ENCODE assay signal across 1 cellular context in the genomic region with DNA sequence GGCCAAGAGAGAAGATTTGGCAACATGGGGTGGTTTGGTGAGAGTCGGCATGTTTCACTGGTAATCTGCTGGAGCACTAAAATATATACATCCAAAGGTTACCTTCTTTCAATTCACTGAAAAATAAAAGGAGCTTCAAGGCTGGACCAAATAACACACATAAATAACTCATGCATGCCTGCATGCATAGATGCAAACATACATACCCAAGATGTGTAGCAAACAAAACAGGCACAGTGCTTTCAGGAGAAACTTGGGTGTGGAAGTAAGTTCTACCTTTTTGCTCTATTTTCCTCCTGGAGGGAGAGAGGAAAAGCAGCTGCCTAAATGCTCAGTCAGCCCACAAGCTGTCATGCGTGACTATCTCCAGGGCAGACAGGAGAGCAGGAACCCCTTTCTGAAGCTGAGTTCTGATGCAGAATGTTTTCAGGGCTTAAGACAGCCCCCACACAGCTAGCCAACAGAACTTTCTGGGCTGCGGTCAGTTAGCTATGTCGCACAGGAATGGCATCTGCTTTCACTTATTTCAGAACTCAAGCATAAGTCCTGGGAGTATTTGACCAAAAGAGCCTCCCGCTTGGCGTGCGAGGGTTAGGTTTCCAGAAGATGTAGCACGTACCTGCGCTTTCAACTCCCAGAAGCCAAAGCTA.
A peak's percentile ranks its signal among the peaks of the same experiment; 100 is the strongest.
TF ChIP-seq lines count a peak whose summit lies in the region.

No MANE protein-coding gene starts in this region.

TF ChIP-seq in IMR-90, 13 proteins besides CTCF, POLR2A, EP300 and RAD21 (continued from another document):
- TF ChIP-seq, protein P1, sequence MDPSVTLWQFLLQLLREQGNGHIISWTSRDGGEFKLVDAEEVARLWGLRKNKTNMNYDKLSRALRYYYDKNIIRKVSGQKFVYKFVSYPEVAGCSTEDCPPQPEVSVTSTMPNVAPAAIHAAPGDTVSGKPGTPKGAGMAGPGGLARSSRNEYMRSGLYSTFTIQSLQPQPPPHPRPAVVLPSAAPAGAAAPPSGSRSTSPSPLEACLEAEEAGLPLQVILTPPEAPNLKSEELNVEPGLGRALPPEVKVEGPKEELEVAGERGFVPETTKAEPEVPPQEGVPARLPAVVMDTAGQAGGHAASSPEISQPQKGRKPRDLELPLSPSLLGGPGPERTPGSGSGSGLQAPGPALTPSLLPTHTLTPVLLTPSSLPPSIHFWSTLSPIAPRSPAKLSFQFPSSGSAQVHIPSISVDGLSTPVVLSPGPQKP (IDR thresholded peaks at IDR 0.05; ENCODE audit: borderline replicate concordance, low read depth, low read length) = no peak
- TF ChIP-seq RFX5 (IDR thresholded peaks at IDR 0.05; ENCODE audit: low read depth, low read length) (no peak), MXI1 (IDR thresholded peaks at IDR 0.05; ENCODE audit: borderline replicate concordance, low read depth, low read length) (0 out of 2 replicates have a peak, but pooled peaks have one; percentile 35), FOS (IDR thresholded peaks at IDR 0.05; ENCODE audit: low read depth, low read length) (peak; percentile 74), BHLHE40 (IDR thresholded peaks at IDR 0.05; ENCODE audit: low read depth, low read length) (peak; percentile 38; the same call in 1 of the 2 replicates), MAZ (IDR thresholded peaks at IDR 0.05; ENCODE audit: borderline replicate concordance, low read depth, low read length) (peak; percentile 74; the same call in 1 of the 2 replicates), SMC3 (IDR thresholded peaks at IDR 0.05; ENCODE audit: low read depth, low read length) (no peak; the same call in 1 of the 2 replicates)
